In genomic region chr17:78884148-78884870, GRCh38 we compare ENCODE assay signal across 1 cellular context.
TF ChIP-seq lines count a peak whose summit lies in the region.

No MANE protein-coding gene starts in this region.

TF ChIP-seq in HCT116, 20 proteins besides CTCF, POLR2A, EP300 and RAD21 (continued from another document):
- TF ChIP-seq TCF7L2 (IDR thresholded peaks at IDR 0.05; ENCODE audit: borderline replicate concordance, extremely low read depth, insufficient read depth, insufficient read length) (no peak), JUND (IDR thresholded peaks at IDR 0.05) (no peak), YY1 (IDR thresholded peaks at IDR 0.05; ENCODE audit: extremely low read depth, insufficient replicate concordance, low read depth, low read length) (no peak), CBX3 (IDR thresholded peaks at IDR 0.05; ENCODE audit: low read depth) (no peak), ZFX (IDR thresholded peaks at IDR 0.05) (no peak), SRF (IDR thresholded peaks at IDR 0.05; ENCODE audit: low read depth) (no peak)
